ENCODE assay signal across 15 cellular contexts in genomic region chr2:105604938-105605337, GRCh38.
DNase-seq lines count a peak whose midpoint lies in the region; ATAC-seq and TF ChIP-seq lines count a peak whose summit lies in the region.
"Had no signal": no experiment of that assay in that cellular context is flagged by ENCODE, and none has a peak within 500 bp of the region (broad histone marks: within the 10 kb centered on the region; RNA-seq: fewer than 3 reads in every experiment).

No MANE protein-coding gene starts in this region.

- H3K4me3 ChIP-seq in right atrium auricular region (no peak overlapping the region), gastrocnemius medialis (peak overlapping the region in 1 of 4 donors; percentile 21)
- H3K4me3 ChIP-seq: cardiac muscle cell had no signal

- H3K27ac ChIP-seq in cingulate gyrus (ENCODE audit: low read depth, low read length) (peak overlapping the region; percentile 60), right atrium auricular region (peak overlapping the region; percentile 42 to 63), gastrocnemius medialis (peak overlapping the region; percentile 4 to 70 (median 48))
- H3K27ac ChIP-seq: cardiac muscle cell had no signal

- in situ Hi-C loops in gastrocnemius medialis (cut with MboI; ENCODE audit: low sequenced_read_pairs in 4 of 4), result no loop called here

- H3K36me3 ChIP-seq in right atrium auricular region, result no peaks in the 10 kb centered on the region
- H3K36me3 ChIP-seq in gastrocnemius medialis, result no peaks in the 10 kb centered on the region
- H3K36me3 ChIP-seq: cardiac muscle cell had no signal

- no peaks in the 10 kb centered on the region for H3K27me3 ChIP-seq in right atrium auricular region
- H3K27me3 ChIP-seq in gastrocnemius medialis, result no peaks in the 10 kb centered on the region
- H3K27me3 ChIP-seq: cardiac muscle cell had no signal

- H3K4me1 ChIP-seq in right atrium auricular region (peaks cover 0 to 29% of the 10 kb centered on the region in 2 donors), gastrocnemius medialis (peaks cover 0 to 25% of the 10 kb centered on the region in 2 donors)

- no peaks in the 10 kb centered on the region for H3K9me3 ChIP-seq in right atrium auricular region
- H3K9me3 ChIP-seq in gastrocnemius medialis, result no peaks in the 10 kb centered on the region

- TF ChIP-seq CTCF in right atrium auricular region (IDR thresholded peaks at IDR 0.05) (no peak), gastrocnemius medialis (IDR thresholded peaks at IDR 0.05 in 4 of 5, conservative IDR thresholded peaks at IDR 0.05 in 1 of 5) (no peak)

- no peak for TF ChIP-seq POLR2A in gastrocnemius medialis (IDR thresholded peaks at IDR 0.05)

- DNase-seq in HT1080 (ENCODE audit: low read depth) (peak; percentile 10), right atrium auricular region (ENCODE audit: low spot score) (no peak), gastrocnemius medialis (peak in 1 of 2 donors; percentile 17), HT-29 (ENCODE audit: low spot score) (no peak), NCI-H524 (lab: John Stamatoyannopoulos, UW) (no peak)
- DNase-seq: activated CD4-positive, alpha-beta T cell treated with anti-CD3 and anti-CD28 coated beads for 48 hours; activated T-cell treated with anti-CD3 and anti-CD28 coated beads, Interleukin-2, amount 50 U/mL, for 72 hours; AML-193; kidney glomerular epithelial cell; MM.1S; OCI-M1 had no signal

- ATAC-seq in gastrocnemius medialis (peak; percentile 72 to 91), GM19452 (IDR thresholded peaks at IDR 0.05; ENCODE audit: unreplicated experiment) (no peak), HG02852 (IDR thresholded peaks at IDR 0.05; ENCODE audit: unreplicated experiment) (no peak)
- ATAC-seq: activated T-cell treated with anti-CD3 and anti-CD28 coated beads, Interleukin-2, amount 50 U/mL, for 72 hours had no signal

- intact Hi-C loops in gastrocnemius medialis (cut with DNase I; ENCODE audit: low total_unique reads), result no loop called here

Comparison
In these comparisons a context has a peak if more than half of its experiments do, and no peak if none do; other contexts are left out.
1. ATAC-seq: peak in gastrocnemius medialis (2 of 2); none in GM19452 (single experiment) and HG02852 (single experiment).
2. Peak in every context shown above with its lines, with median percentiles within 50 percentile points of each other: H3K27ac ChIP-seq.